Comparison of ENCODE assay signal across 12 cellular contexts in the genomic region with DNA sequence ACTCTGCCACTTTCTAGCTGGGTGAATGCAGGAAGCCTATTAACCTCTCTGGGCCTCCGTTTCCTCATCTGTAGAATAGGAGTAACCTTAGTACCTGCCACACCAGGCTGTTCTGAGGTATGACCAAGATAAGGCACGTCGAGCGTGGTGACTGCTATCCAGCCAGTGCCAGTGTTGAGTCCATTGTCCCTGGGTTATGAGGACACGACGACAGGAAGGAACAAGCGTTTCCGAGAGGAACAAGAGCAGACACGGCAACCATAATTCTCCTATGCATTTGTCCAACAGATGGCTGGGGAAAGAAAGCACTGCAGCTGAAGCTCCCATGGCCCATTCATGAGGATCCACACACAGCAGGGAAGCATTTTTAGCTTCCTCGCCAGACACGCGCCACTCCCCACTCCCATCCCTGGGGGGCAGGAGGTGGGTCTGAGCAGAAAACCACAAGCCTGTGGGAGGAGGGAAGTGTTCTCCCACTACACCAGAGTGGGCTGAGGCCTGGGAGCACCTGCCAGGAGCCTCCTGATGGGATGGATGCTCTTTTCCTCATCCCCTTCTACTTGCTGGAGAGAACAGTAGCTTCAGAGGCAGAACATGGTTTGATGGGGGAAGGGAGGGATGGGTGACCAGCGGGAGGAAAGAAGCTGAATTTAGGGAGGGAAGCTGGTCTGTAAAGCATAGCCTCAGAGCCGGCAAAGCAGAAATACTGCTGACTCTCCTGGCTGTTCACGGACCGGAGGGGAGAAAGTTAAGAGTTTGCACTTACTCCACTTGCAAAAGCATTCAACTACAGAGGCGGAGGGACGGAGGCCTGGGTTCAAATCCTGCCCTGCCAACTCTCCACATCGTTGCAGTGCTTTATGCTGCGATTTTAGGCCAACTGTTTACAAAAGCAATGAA. TPM values are rescaled to one million over a fixed set of nuclear protein-coding genes. Genes with fewer than 3 reads are reported as not detected.
DNase-seq lines count a peak whose midpoint lies in the region; ATAC-seq, FAIRE-seq and TF ChIP-seq lines count a peak whose summit lies in the region.
"Had no signal": no experiment of that assay in that cellular context is flagged by ENCODE, and none has a peak within 500 bp of the region (broad histone marks: within the 10 kb centered on the region; RNA-seq: fewer than 3 reads in every experiment).

No MANE protein-coding gene starts in this region.

- H3K9me3 Mint-ChIP-seq in activated T-cell treated with anti-CD3 and anti-CD28 coated beads, Interleukin-2, amount 50 U/mL, for 72 hours = peaks cover 0 to 11% of the 10 kb centered on the region in 2 donors
- H3K9me3 Mint-ChIP-seq in WTC11 = no peaks in the 10 kb centered on the region
- no peaks in the 10 kb centered on the region for H3K9me3 Mint-ChIP-seq in type B pancreatic cell

- intact Hi-C loops in kidney (cut with DNase I) = no loop called here

- H3K4me1 ChIP-seq in kidney (ENCODE audit: control insufficient read depth in 1 of 2, insufficient read depth in 1 of 2, low read depth in 1 of 2, low read length in 2 of 2) (peaks cover 0 to 26% of the 10 kb centered on the region in 2 donors), BE2C (peaks cover 3% of the 10 kb centered on the region; the same call in 1 of the 2 replicates)

- H3K36me3 ChIP-seq in kidney (ENCODE audit: control insufficient read depth in 1 of 2, insufficient read depth in 2 of 2, low read length in 2 of 2) (no peaks in the 10 kb centered on the region), BE2C (no peaks in the 10 kb centered on the region)

- POLR2A ChIA-PET in WTC11 (lab: Charles Lee) = no interaction called here

- peaks cover 14% of the 10 kb centered on the region for H3K27me3 ChIP-seq in BE2C

- DNase-seq in activated T-cell treated with anti-CD3 and anti-CD28 coated beads, Interleukin-2, amount 50 U/mL, for 72 hours = no peak
- no peak for DNase-seq in activated T-cell treated with anti-CD3 and anti-CD28 coated beads, Interleukin-2, amount 50 U/mL, for 1 hour
- DNase-seq in WTC11 (ENCODE audit: low spot score) (no peak), kidney (peak; percentile 45), type B pancreatic cell (ENCODE audit: extremely low spot score, unreplicated experiment) (no peak), BE2C (no peak)
- DNase-seq: HCEC 1CT, MM.1S had no signal

- no peak overlapping the region for H3K9ac ChIP-seq in kidney (ENCODE audit: low read length in 2 of 2)

- H3K4me3 ChIP-seq in kidney (ENCODE audit: low read length in 2 of 2) (peak overlapping the region; percentile 1 to 56), BE2C (ENCODE audit: low read depth, low read length) (no peak overlapping the region)

- TF ChIP-seq CTCF in WTC11 (IDR thresholded peaks at IDR 0.05) (no peak), kidney (IDR thresholded peaks at IDR 0.05; ENCODE audit: borderline replicate concordance, extremely low read depth, insufficient read depth) (no peak), type B pancreatic cell (conservative IDR thresholded peaks at IDR 0.05) (no peak), BE2C (IDR thresholded peaks at IDR 0.05; ENCODE audit: low read depth, low read length) (no peak)

- H3K36me3 Mint-ChIP-seq in activated T-cell treated with anti-CD3 and anti-CD28 coated beads, Interleukin-2, amount 50 U/mL, for 72 hours (ENCODE audit: insufficient read depth in 2 of 2) = peaks cover 24 to 45% of the 10 kb centered on the region in 2 donors
- H3K36me3 Mint-ChIP-seq in WTC11 = peaks cover 15% of the 10 kb centered on the region
- H3K36me3 Mint-ChIP-seq in type B pancreatic cell = peaks cover 13% of the 10 kb centered on the region

- CTCF ChIA-PET in WTC11 (lab: Charles Lee) = interaction anchor here (1.0 to 2.6 kb wide), 5 partner anchors 57 to 109 kb away, joined by 3 to 9 read pairs (median 6); no protein-coding TSS in a partner anchor

- no peak overlapping the region for H3K27ac ChIP-seq in kidney (ENCODE audit: low read depth in 2 of 2, low read length in 2 of 2)
- H3K27ac ChIP-seq: epithelial cell of prostate, VCaP had no signal

- peaks cover 66% of the 10 kb centered on the region for H3K4me1 Mint-ChIP-seq in activated T-cell treated with anti-CD3 and anti-CD28 coated beads, Interleukin-2, amount 50 U/mL, for 72 hours (ENCODE audit: low read depth)
- H3K4me1 Mint-ChIP-seq in WTC11 (peaks cover 38% of the 10 kb centered on the region), type B pancreatic cell (ENCODE audit: unreplicated experiment) (peaks cover 46% of the 10 kb centered on the region)

- H3K27ac Mint-ChIP-seq in activated T-cell treated with anti-CD3 and anti-CD28 coated beads, Interleukin-2, amount 50 U/mL, for 72 hours = peak overlapping the region; percentile 88
- H3K27ac Mint-ChIP-seq in WTC11 (no peak overlapping the region), type B pancreatic cell (no peak overlapping the region)

- no peak for ATAC-seq in activated T-cell treated with anti-CD3 and anti-CD28 coated beads, Interleukin-2, amount 50 U/mL, for 72 hours (replicated peaks in 1 of 2)
- ATAC-seq in WTC11 (no peak), HG03378 (IDR thresholded peaks at IDR 0.05; ENCODE audit: unreplicated experiment) (no peak), GM19455 (IDR thresholded peaks at IDR 0.05; ENCODE audit: unreplicated experiment) (no peak)

- H3K9me3 ChIP-seq in kidney (ENCODE audit: control insufficient read depth in 1 of 2, low read length in 2 of 2) (no peaks in the 10 kb centered on the region), BE2C (no peaks in the 10 kb centered on the region)

- no peak for FAIRE-seq in kidney (lab: Jason Lieb, UNC)

- peaks cover 5% of the 10 kb centered on the region for H3K27me3 Mint-ChIP-seq in activated T-cell treated with anti-CD3 and anti-CD28 coated beads, Interleukin-2, amount 50 U/mL, for 72 hours (ENCODE audit: low read depth)
- peaks cover 11% of the 10 kb centered on the region for H3K27me3 Mint-ChIP-seq in WTC11 (ENCODE audit: low read depth)
- H3K27me3 Mint-ChIP-seq in type B pancreatic cell = peaks cover 6% of the 10 kb centered on the region

- peak overlapping the region; percentile 96 to 99 for H3K4me3 Mint-ChIP-seq in activated T-cell treated with anti-CD3 and anti-CD28 coated beads, Interleukin-2, amount 50 U/mL, for 72 hours
- H3K4me3 Mint-ChIP-seq in WTC11 (peak overlapping the region; percentile 8; the same call in 1 of the 2 replicates), type B pancreatic cell (peak overlapping the region; percentile 76)

TF ChIP-seq in WTC11, 78 proteins besides CTCF, POLR2A, EP300 and RAD21 (continues in another document):
- TF ChIP-seq, protein P1, sequence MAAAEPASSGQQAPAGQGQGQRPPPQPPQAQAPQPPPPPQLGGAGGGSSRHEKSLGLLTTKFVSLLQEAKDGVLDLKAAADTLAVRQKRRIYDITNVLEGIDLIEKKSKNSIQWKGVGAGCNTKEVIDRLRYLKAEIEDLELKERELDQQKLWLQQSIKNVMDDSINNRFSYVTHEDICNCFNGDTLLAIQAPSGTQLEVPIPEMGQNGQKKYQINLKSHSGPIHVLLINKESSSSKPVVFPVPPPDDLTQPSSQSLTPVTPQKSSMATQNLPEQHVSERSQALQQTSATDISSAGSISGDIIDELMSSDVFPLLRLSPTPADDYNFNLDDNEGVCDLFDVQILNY (CRISPR knock-in tag; IDR thresholded peaks at IDR 0.05) = no peak
- no peak for TF ChIP-seq ZNF396 (CRISPR knock-in tag; IDR thresholded peaks at IDR 0.05; ENCODE audit: borderline replicate concordance)
- TF ChIP-seq, protein P2, sequence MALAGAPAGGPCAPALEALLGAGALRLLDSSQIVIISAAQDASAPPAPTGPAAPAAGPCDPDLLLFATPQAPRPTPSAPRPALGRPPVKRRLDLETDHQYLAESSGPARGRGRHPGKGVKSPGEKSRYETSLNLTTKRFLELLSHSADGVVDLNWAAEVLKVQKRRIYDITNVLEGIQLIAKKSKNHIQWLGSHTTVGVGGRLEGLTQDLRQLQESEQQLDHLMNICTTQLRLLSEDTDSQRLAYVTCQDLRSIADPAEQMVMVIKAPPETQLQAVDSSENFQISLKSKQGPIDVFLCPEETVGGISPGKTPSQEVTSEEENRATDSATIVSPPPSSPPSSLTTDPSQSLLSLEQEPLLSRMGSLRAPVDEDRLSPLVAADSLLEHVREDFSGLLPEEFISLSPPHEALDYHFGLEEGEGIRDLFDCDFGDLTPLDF (CRISPR knock-in tag; IDR thresholded peaks at IDR 0.05) = no peak
- no peak for TF ChIP-seq NR1H2 (CRISPR knock-in tag; IDR thresholded peaks at IDR 0.05)
- TF ChIP-seq NR3C1 (CRISPR knock-in tag; conservative IDR thresholded peaks at IDR 0.05; ENCODE audit: low read depth) = no peak
- TF ChIP-seq, protein P3, sequence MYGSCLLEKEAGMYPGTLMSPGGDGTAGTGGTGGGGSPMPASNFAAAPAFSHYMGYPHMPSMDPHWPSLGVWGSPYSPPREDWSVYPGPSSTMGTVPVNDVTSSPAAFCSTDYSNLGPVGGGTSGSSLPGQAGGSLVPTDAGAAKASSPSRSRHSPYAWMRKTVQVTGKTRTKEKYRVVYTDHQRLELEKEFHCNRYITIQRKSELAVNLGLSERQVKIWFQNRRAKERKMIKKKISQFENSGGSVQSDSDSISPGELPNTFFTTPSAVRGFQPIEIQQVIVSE (CRISPR knock-in tag; IDR thresholded peaks at IDR 0.05; ENCODE audit: borderline replicate concordance) = no peak
- TF ChIP-seq, protein P4, sequence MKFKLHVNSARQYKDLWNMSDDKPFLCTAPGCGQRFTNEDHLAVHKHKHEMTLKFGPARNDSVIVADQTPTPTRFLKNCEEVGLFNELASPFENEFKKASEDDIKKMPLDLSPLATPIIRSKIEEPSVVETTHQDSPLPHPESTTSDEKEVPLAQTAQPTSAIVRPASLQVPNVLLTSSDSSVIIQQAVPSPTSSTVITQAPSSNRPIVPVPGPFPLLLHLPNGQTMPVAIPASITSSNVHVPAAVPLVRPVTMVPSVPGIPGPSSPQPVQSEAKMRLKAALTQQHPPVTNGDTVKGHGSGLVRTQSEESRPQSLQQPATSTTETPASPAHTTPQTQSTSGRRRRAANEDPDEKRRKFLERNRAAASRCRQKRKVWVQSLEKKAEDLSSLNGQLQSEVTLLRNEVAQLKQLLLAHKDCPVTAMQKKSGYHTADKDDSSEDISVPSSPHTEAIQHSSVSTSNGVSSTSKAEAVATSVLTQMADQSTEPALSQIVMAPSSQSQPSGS (CRISPR knock-in tag; IDR thresholded peaks at IDR 0.05; ENCODE audit: borderline replicate concordance, low read depth) = no peak

RNA-seq across cellular contexts. Expression of a gene that starts 2.7 kb away (rescaled TPM):
- 100 to 1,000 TPM; 353 to 529 TPM for total RNA-seq in activated T-cell treated with anti-CD3 and anti-CD28 coated beads, Interleukin-2, amount 50 U/mL, for 72 hours
- 102 to 122 TPM (median 122 TPM) in 3 replicates for total RNA-seq in WTC11 (2021)
- 122 TPM for total RNA-seq in kidney
- 136 TPM for polyA plus RNA-seq in kidney (ENCODE audit: insufficient read depth, low read depth, low replicate concordance)
- 75.6 and 179 TPM in 2 replicates for total RNA-seq in type B pancreatic cell (ENCODE audit: low replicate concordance)
- 21.2 TPM for polyA plus RNA-seq in BE2C (2012; ENCODE audit: insufficient read depth, insufficient read length, low read depth)

RNA-seq across cellular contexts. Expression of a gene that starts 33.1 kb away (rescaled TPM):
- 10 to 100 TPM; 64.2 to 69.5 TPM for total RNA-seq in activated T-cell treated with anti-CD3 and anti-CD28 coated beads, Interleukin-2, amount 50 U/mL, for 72 hours
- total RNA-seq in WTC11 (2021) (55.7 to 56.1 TPM (median 55.8 TPM) in 3 replicates), kidney (76.6 TPM), type B pancreatic cell (ENCODE audit: low replicate concordance) (40.3 and 64.7 TPM in 2 replicates)
- 13.7 TPM for polyA plus RNA-seq in kidney (ENCODE audit: insufficient read depth, low read depth, low replicate concordance)
- polyA plus RNA-seq in BE2C (2012; ENCODE audit: insufficient read depth, insufficient read length, low read depth) = 11.8 TPM

Comparison
In these comparisons a context has a peak if more than half of its experiments do, and no peak if none do; other contexts are left out.
1. H3K4me3 Mint-ChIP-seq: peak in every context shown above with its lines; median percentile 98 in activated T-cell treated with anti-CD3 and anti-CD28 coated beads, Interleukin-2, amount 50 U/mL, for 72 hours; 76 in type B pancreatic cell; 8 in WTC11.